18 cellular contexts compared by ENCODE assay signal in the genomic region with DNA sequence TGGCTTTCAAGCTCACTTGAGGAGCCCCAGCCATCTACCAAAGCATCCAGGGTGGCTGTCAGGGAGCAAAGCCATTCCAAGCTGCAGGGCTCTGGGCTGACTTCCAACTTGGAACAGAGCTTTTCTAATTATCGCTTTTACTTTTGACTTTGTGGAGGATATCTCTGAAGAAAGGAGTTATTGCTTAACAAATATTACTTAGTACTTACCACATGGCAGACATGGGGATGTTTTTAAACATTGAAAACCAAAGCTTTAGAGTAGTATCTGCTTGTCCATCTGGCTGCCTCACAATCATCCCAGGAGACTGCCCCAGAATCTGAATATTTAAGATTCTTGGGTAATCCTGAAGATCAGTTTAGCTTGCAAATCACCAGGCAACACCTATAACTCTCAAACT. TPM values are rescaled to one million over a fixed set of nuclear protein-coding genes. Genes with fewer than 3 reads are reported as not detected.
DNase-seq lines count a peak whose midpoint lies in the region; ATAC-seq and TF ChIP-seq lines count a peak whose summit lies in the region.
"Had no signal": no experiment of that assay in that cellular context is flagged by ENCODE, and none has a peak within 500 bp of the region (broad histone marks: within the 10 kb centered on the region; RNA-seq: fewer than 3 reads in every experiment).

No MANE protein-coding gene starts in this region.

- H3K9me3 ChIP-seq in right atrium auricular region, result no peaks in the 10 kb centered on the region
- H3K9me3 ChIP-seq in subcutaneous abdominal adipose tissue (ENCODE audit: control insufficient read depth in 5 of 5, low read length in 5 of 5), result no peaks in the 10 kb centered on the region
- no peaks in the 10 kb centered on the region for H3K9me3 ChIP-seq in Peyer's patch
- H3K9me3 ChIP-seq: SJSA1, vagina had no signal

- TF ChIP-seq POLR2A in Peyer's patch (IDR thresholded peaks at IDR 0.05), result no peak

- H3K4me1 ChIP-seq in right atrium auricular region (peaks cover 0 to 22% of the 10 kb centered on the region in 2 donors), subcutaneous abdominal adipose tissue (ENCODE audit: control insufficient read depth in 5 of 5, insufficient read depth in 5 of 5, low read length in 5 of 5) (peaks cover 7 to 41% (median 27%) of the 10 kb centered on the region in 5 donors), Peyer's patch (no peaks in the 10 kb centered on the region)
- H3K4me1 ChIP-seq: SJSA1, vagina had no signal

- no peaks in the 10 kb centered on the region for H3K36me3 ChIP-seq in right atrium auricular region
- no peaks in the 10 kb centered on the region for H3K36me3 ChIP-seq in subcutaneous abdominal adipose tissue (ENCODE audit: control insufficient read depth in 5 of 5, insufficient read depth in 5 of 5, low read length in 5 of 5)
- no peaks in the 10 kb centered on the region for H3K36me3 ChIP-seq in Peyer's patch
- H3K36me3 ChIP-seq: SJSA1, vagina had no signal

- H3K27me3 ChIP-seq in right atrium auricular region, result no peaks in the 10 kb centered on the region
- no peaks in the 10 kb centered on the region for H3K27me3 ChIP-seq in subcutaneous abdominal adipose tissue (ENCODE audit: control insufficient read depth in 5 of 5, insufficient read depth in 4 of 5, low read length in 5 of 5)
- no peaks in the 10 kb centered on the region for H3K27me3 ChIP-seq in Peyer's patch
- H3K27me3 ChIP-seq: SJSA1, vagina had no signal

- H3K27ac ChIP-seq in right atrium auricular region (no peak overlapping the region), subcutaneous abdominal adipose tissue (ENCODE audit: low read depth, low read length) (peak overlapping the region; percentile 37), Peyer's patch (no peak overlapping the region)
- H3K27ac ChIP-seq: SJSA1, vagina had no signal

- DNase-seq in Right ventricle myocardium superior (peak; percentile 46), right atrium auricular region (ENCODE audit: low spot score) (no peak), amniotic epithelial cell (ENCODE audit: low read depth) (peak; percentile 85), foreskin fibroblast (peak; percentile 20 to 39), Peyer's patch (no peak), NCI-H345 treated with DMSO at 0.1 percent for 48 hours (lab: John Stamatoyannopoulos, UW; ENCODE audit: unreplicated experiment) (no peak), NCI-H345 (lab: John Stamatoyannopoulos, UW) (no peak)
- DNase-seq: activated CD4-positive, alpha-beta T cell treated with anti-CD3 and anti-CD28 coated beads, Interleukin-2, amount 50 U/mL, for 1 hour; activated naive CD8-positive, alpha-beta T cell treated with anti-CD3 and anti-CD28 coated beads for 36 hours; activated T-cell treated with anti-CD3 and anti-CD28 coated beads, Interleukin-2, amount 50 U/mL, for 48 hours; AML-193; NCI-H1048; stimulated activated naive CD4-positive, alpha-beta T cell treated with Interleukin-2 at 50 U/mL for 16 hours had no signal

- H3K4me3 ChIP-seq in right atrium auricular region (no peak overlapping the region), foreskin fibroblast (ENCODE audit: low read depth in 1 of 2, low read length in 2 of 2) (no peak overlapping the region), subcutaneous abdominal adipose tissue (ENCODE audit: low read depth in 1 of 5, low read length in 5 of 5) (no peak overlapping the region), Peyer's patch (no peak overlapping the region)
- H3K4me3 ChIP-seq: SJSA1, vagina had no signal

- TF ChIP-seq CTCF in right atrium auricular region (IDR thresholded peaks at IDR 0.05) (no peak), foreskin fibroblast (IDR thresholded peaks at IDR 0.05; ENCODE audit: low read depth, low read length) (no peak), Peyer's patch (IDR thresholded peaks at IDR 0.05) (no peak)

- intact Hi-C loops in Right ventricle myocardium superior (cut with DNase I), result no loop called here

- no peak overlapping the region for H3K9ac ChIP-seq in subcutaneous abdominal adipose tissue (ENCODE audit: low read length in 5 of 5)

- peak; percentile 50 for ATAC-seq in Right ventricle myocardium superior (ENCODE audit: poor library complexity)

RNA-seq across cellular contexts. Expression of gene TAGLN3, which starts 8.9 kb away (rescaled TPM):
- total RNA-seq in Right ventricle myocardium superior (not detected), right atrium auricular region (not detected), Peyer's patch (1 to 10 TPM in 1 of 4 donors, not detected in 3; 1.1 TPM)
- total RNA-seq: mucosa of gallbladder, osteocyte, SJSA1 had no signal

RNA-seq across cellular contexts. Expression of gene TMPRSS7, which starts 26.9 kb away (rescaled TPM):
- not detected for total RNA-seq in Right ventricle myocardium superior
- total RNA-seq in right atrium auricular region, result not detected
- total RNA-seq in Peyer's patch, result not detected
- total RNA-seq: activated naive CD8-positive, alpha-beta T cell treated with anti-CD3 and anti-CD28 coated beads for 36 hours; osteocyte; SJSA1; vagina had no signal

RNA-seq across cellular contexts. Expression of gene ABHD10, which starts 28.8 kb away (rescaled TPM):
- total RNA-seq in Right ventricle myocardium superior (59.0 TPM), right atrium auricular region (10 to 100 TPM; 15.3 to 20.8 TPM), Peyer's patch (10 to 100 TPM in 2 of 4 donors, 1 to 10 TPM in 2; 7.4 to 20.9 (median 11.8) TPM)

Comparison
In these comparisons a context has a peak if more than half of its experiments do, and no peak if none do; other contexts are left out.
1. DNase-seq: peak in Right ventricle myocardium superior (single experiment), amniotic epithelial cell (single experiment) and foreskin fibroblast (2 of 2); none in right atrium auricular region (single experiment), Peyer's patch (0 of 3), NCI-H345 treated with DMSO at 0.1 percent for 48 hours (single experiment) and NCI-H345 (single experiment).